Comparison of ENCODE assay signal across 8 cellular contexts in the genomic region with DNA sequence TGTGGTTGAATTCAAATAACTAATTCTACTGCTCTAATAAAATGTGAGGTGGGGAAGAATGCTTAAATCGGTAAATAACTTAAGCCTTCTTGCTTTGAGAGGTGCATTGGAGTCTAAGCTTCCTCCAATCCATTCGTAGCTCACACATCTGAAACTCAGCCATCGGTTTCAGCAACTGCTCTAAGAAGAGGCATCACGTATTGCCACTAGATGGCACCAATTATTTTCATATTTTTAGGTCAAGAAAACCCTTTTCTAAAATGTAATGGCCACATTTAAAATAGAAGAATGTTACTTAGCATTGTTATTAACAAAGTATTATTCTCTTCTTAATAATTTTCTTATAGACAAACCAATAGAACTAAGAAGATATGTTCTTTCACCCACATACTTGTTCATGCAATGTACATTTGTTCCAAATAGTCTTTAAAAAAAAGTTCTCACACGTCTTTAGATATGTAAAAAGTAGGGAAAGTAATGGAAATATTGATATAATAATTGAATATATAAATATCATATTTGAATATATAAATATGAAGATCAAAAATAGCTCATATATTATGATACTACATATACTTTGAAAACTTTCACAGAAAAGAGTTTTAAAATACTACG.
A peak's percentile ranks its signal among the peaks of the same experiment; 100 is the strongest.
DNase-seq lines count a peak whose midpoint lies in the region; ATAC-seq and TF ChIP-seq lines count a peak whose summit lies in the region.

No MANE protein-coding gene starts in this region.

- H3K9me3 ChIP-seq in body of pancreas, result no peaks in the 10 kb centered on the region

- TF ChIP-seq POLR2A in body of pancreas (IDR thresholded peaks at IDR 0.05), result no peak

- POLR2A ChIA-PET in HEK293T (lab: Yijun Ruan, JAX), result no interaction called here

- no peak overlapping the region for H3K4me2 ChIP-seq in mesendoderm (ENCODE audit: low read length)

- H3K27me3 ChIP-seq in body of pancreas (no peaks in the 10 kb centered on the region), mesendoderm (ENCODE audit: insufficient read depth, low read length, poor library complexity) (no peaks in the 10 kb centered on the region)

- no peak overlapping the region for H4K8ac ChIP-seq in mesendoderm (ENCODE audit: low read depth, low read length)

- DNase-seq in CD14-positive monocyte (ENCODE audit: low spot score) (no peak), HEK293T (ENCODE audit: extremely low spot score) (peak; percentile 62), NCI-H2196 (lab: John Stamatoyannopoulos, UW; ENCODE audit: unreplicated experiment) (peak; percentile 78), body of pancreas (peak in 1 of 4 donors; percentile 7), mesendoderm (peak; percentile 57), sciatic nerve (ENCODE audit: low spot score) (no peak)
- DNase-seq in stimulated activated CD4-positive, alpha-beta T cell treated with anti-CD3 and anti-CD28 coated beads, Interleukin-15, amount 100 ng/mL, for 24 hours, result no peak

- intact Hi-C loops in CD14-positive monocyte (cut with micrococcal nuclease) (no loop called here), body of pancreas (cut with DNase I) (no loop called here), sciatic nerve (cut with DNase I) (no loop called here)

- H3K18ac ChIP-seq in mesendoderm (ENCODE audit: low read length), result no peak overlapping the region

- no peak overlapping the region for H3K56ac ChIP-seq in mesendoderm (ENCODE audit: low read length)

- H3K27ac ChIP-seq in body of pancreas (no peak overlapping the region), mesendoderm (ENCODE audit: low read depth, low read length) (no peak overlapping the region)

- no peak overlapping the region for H2BK15ac ChIP-seq in mesendoderm (replicated peaks; ENCODE audit: low read depth)

- no peak overlapping the region for H4K5ac ChIP-seq in mesendoderm (ENCODE audit: low read length)

- H3K79me2 ChIP-seq in mesendoderm (ENCODE audit: control insufficient read depth, insufficient read depth, low read length), result no peaks in the 10 kb centered on the region

- CTCF ChIA-PET in HEK293T (lab: Yijun Ruan, JAX), result interaction anchor here (0.6 to 1.7 kb wide), 11 partner anchors 9 to 551 kb away, joined by 3 to 15 read pairs (median 5); no protein-coding TSS in a partner anchor

- H3K36me3 Mint-ChIP-seq in CD14-positive monocyte, result no peaks in the 10 kb centered on the region

- WGBS in body of pancreas, 2 donors, result 24 to 25% methylated on average over 6 of the region's 6 CpGs
- WGBS in mesendoderm (ENCODE audit: extremely low coverage, insufficient coverage, low lambda C conversion rate), result 100% methylated on average over 1 of the region's 6 CpGs

- H3K23ac ChIP-seq in mesendoderm (ENCODE audit: low read length), result no peak overlapping the region

- H3K36me3 ChIP-seq in body of pancreas (replicated peaks in 1 of 2; ENCODE audit: insufficient read depth in 1 of 2, low read depth in 2 of 2) (no peaks in the 10 kb centered on the region), mesendoderm (ENCODE audit: control insufficient read depth, insufficient read depth, low read length) (no peaks in the 10 kb centered on the region)

- no peaks in the 10 kb centered on the region for H3K79me1 ChIP-seq in mesendoderm (ENCODE audit: low read length)

- no peak overlapping the region for H2BK5ac ChIP-seq in mesendoderm (ENCODE audit: low read length)

- H3K4me1 Mint-ChIP-seq in CD14-positive monocyte, result no peaks in the 10 kb centered on the region

- H3K9ac ChIP-seq in mesendoderm (ENCODE audit: low read length), result no peak overlapping the region

- no peak overlapping the region for H3K27ac Mint-ChIP-seq in CD14-positive monocyte

- peak; percentile 53 for ATAC-seq in body of pancreas
- ATAC-seq in sciatic nerve, result no peak
- ATAC-seq in HG02763 (IDR thresholded peaks at IDR 0.05; ENCODE audit: unreplicated experiment), result no peak

- no peak overlapping the region for H2BK120ac ChIP-seq in mesendoderm (ENCODE audit: low read depth, low read length)

- H3K9me3 Mint-ChIP-seq in CD14-positive monocyte, result no peaks in the 10 kb centered on the region

- no peaks in the 10 kb centered on the region for H3K4me1 ChIP-seq in body of pancreas
- H3K4me1 ChIP-seq in mesendoderm (ENCODE audit: control insufficient read depth, low read depth, low read length), result no peaks in the 10 kb centered on the region

- no peak overlapping the region for H2AK5ac ChIP-seq in mesendoderm (ENCODE audit: low read length)

- TF ChIP-seq CTCF in CD14-positive monocyte (IDR thresholded peaks at IDR 0.05) (peak; percentile 36), body of pancreas (IDR thresholded peaks at IDR 0.05) (peak in 6 of 7 experiments; percentile 31 to 54 (median 35))

- H3K4me3 ChIP-seq in body of pancreas (no peak overlapping the region), mesendoderm (ENCODE audit: low read length) (no peak overlapping the region)

- H3K4ac ChIP-seq in mesendoderm (ENCODE audit: low read depth, low read length), result no peak overlapping the region

- H3K4me3 Mint-ChIP-seq in CD14-positive monocyte, result no peak overlapping the region

- peaks cover 0 to 4% (median 2%) of the 10 kb centered on the region in 3 donors for H3K27me3 Mint-ChIP-seq in CD14-positive monocyte (ENCODE audit: low read depth in 3 of 3)

TF ChIP-seq in HEK293T, 16 proteins besides CTCF, POLR2A, EP300 and RAD21:
- TF ChIP-seq BHLHE40 (IDR thresholded peaks at IDR 0.05; ENCODE audit: borderline replicate concordance) (no peak), FOXM1 (IDR thresholded peaks at IDR 0.05; ENCODE audit: borderline replicate concordance) (no peak), HDGF (IDR thresholded peaks at IDR 0.05; ENCODE audit: borderline replicate concordance) (no peak), CTBP1 (IDR thresholded peaks at IDR 0.05; ENCODE audit: borderline replicate concordance) (no peak), ZNF384 (IDR thresholded peaks at IDR 0.05) (no peak), ELF4 (IDR thresholded peaks at IDR 0.05) (no peak), TARDBP (IDR thresholded peaks at IDR 0.05) (no peak), LEF1 (IDR thresholded peaks at IDR 0.05; ENCODE audit: borderline replicate concordance) (no peak), FOXA1 (IDR thresholded peaks at IDR 0.05) (no peak), ARNT (IDR thresholded peaks at IDR 0.05) (no peak), SUZ12 (IDR thresholded peaks at IDR 0.05) (no peak), L3MBTL2 (conservative IDR thresholded peaks at IDR 0.05) (no peak), FOXK2 (IDR thresholded peaks at IDR 0.05) (no peak), NFRKB (IDR thresholded peaks at IDR 0.05) (no peak), SP1 (IDR thresholded peaks at IDR 0.05) (no peak)
- TF ChIP-seq, protein P1, sequence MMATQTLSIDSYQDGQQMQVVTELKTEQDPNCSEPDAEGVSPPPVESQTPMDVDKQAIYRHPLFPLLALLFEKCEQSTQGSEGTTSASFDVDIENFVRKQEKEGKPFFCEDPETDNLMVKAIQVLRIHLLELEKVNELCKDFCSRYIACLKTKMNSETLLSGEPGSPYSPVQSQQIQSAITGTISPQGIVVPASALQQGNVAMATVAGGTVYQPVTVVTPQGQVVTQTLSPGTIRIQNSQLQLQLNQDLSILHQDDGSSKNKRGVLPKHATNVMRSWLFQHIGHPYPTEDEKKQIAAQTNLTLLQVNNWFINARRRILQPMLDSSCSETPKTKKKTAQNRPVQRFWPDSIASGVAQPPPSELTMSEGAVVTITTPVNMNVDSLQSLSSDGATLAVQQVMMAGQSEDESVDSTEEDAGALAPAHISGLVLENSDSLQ (IDR thresholded peaks at IDR 0.05), result no peak
TF ChIP-seq in HEK293T: peak in this region for 0.

Comparison
In these comparisons a context has a peak if more than half of its experiments do, and no peak if none do; other contexts are left out.
1. DNase-seq: peak in HEK293T (single experiment), NCI-H2196 (single experiment) and mesendoderm (single experiment); none in CD14-positive monocyte (single experiment), sciatic nerve (single experiment) and stimulated activated CD4-positive, alpha-beta T cell treated with anti-CD3 and anti-CD28 coated beads, Interleukin-15, amount 100 ng/mL, for 24 hours (single experiment).